Comparison of ENCODE assay signal across 16 cellular contexts in the genomic region with DNA sequence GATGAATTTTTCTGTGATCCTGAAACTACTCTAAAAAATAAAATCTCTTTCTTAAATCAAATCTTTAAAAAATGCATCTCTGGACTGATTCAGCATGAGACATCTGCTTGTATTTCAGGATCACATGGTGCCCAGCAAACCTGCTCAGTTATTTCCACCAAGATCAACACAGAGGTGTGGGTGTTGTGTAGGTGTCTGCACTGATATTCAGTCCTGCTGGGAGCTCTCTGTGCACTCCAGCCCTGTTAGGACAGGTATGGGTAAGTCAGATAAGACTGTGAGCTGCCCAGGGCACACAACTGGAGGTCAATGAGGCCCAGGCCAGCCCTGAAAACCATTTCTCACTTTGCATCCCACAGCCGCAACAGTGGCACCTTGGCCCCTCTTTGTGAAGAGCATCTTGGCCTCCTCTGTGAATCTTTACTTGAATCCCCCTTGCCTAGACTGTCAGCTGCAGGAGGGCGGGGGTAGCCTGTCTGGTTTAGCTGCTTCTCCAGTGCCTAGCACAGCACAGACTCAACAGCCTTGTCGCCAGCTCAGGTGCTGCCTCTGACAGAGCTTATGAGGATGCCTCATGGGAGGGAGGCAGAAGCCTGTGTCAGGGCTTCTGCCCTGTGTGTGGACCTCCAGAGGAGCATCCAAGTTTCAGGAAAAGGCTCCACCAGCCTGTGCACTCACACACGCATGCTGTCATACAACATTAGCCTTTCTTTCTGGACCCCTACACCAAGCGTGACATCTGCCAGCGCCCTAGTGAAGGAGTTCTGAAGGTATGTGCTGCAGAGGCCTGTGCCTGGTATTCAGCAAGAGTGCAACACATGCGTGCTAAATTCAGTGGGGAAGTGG.
DNase-seq lines count a peak whose midpoint lies in the region; ATAC-seq and TF ChIP-seq lines count a peak whose summit lies in the region.
"Had no signal": no experiment of that assay in that cellular context is flagged by ENCODE, and none has a peak within 500 bp of the region (broad histone marks: within the 10 kb centered on the region; RNA-seq: fewer than 3 reads in every experiment).

No MANE protein-coding gene starts in this region.

- peaks cover 5% of the 10 kb centered on the region for H3K36me3 ChIP-seq in A673 (ENCODE audit: insufficient read depth, low read length, poor library complexity, severe bottlenecking)

- peaks cover 0 to 3% (median 0%) of the 10 kb centered on the region in 3 experiments; a peak in 4 of 7 replicates for H3K36me3 Mint-ChIP-seq in H9 (ENCODE audit: insufficient read depth in 1 of 3, low read depth in 3 of 3)
- no peaks in the 10 kb centered on the region for H3K36me3 Mint-ChIP-seq in stimulated activated effector memory CD8-positive, alpha-beta T cell treated with anti-CD3 and anti-CD28 coated beads, Interleukin-12 subunit alpha, Interleukin-12 subunit beta, amount 100 ng/mL, for 72 hours

- TF ChIP-seq CTCF in A673 (conservative IDR thresholded peaks at IDR 0.05; ENCODE audit: low read depth, low read length) (no peak), H9 (conservative IDR thresholded peaks at IDR 0.05) (no peak), epithelial cell of esophagus (IDR thresholded peaks at IDR 0.05; ENCODE audit: insufficient read depth, low read depth, low read length, missing control alignments) (no peak)

- CTCF ChIA-PET in A673 (lab: Charles Lee) = no interaction called here

- DNase-seq in A673 (ENCODE audit: low spot score) (no peak), H9 (peak; percentile 13), epithelial cell of esophagus (ENCODE audit: low read depth) (peak; percentile 21), AML-193 (lab: John Stamatoyannopoulos, UW) (no peak), HT-29 (ENCODE audit: low spot score) (no peak), GF-D8 (lab: John Stamatoyannopoulos, UW) (no peak)
- DNase-seq in stimulated activated effector memory CD8-positive, alpha-beta T cell treated with anti-CD3 and anti-CD28 coated beads, Interleukin-12 subunit alpha, Interleukin-12 subunit beta, amount 100 ng/mL, for 72 hours (ENCODE audit: low spot score in 2 of 2) = no peak
- DNase-seq: EL, IMR-90, Kasumi-1, NCI-H1105 treated with DMSO at 0.1 percent for 48 hours, NCI-H1930, NCI-H2171, NCI-H446 treated with DMSO at 0.1 percent for 48 hours, NCI-H748 treated with DMSO at 0.1 percent for 48 hours, PC-9 had no signal

- no peak overlapping the region for H2BK12ac ChIP-seq in H9 (ENCODE audit: insufficient read length, low read depth, low read length)

- H3K9ac ChIP-seq in H9 (ENCODE audit: extremely low read depth, insufficient read length, low read length) = no peak overlapping the region

- H2BK120ac ChIP-seq in H9 (ENCODE audit: low read depth, low read length, poor library complexity, severe bottlenecking) = no peak overlapping the region

- no peak overlapping the region for H3K56ac ChIP-seq in H9 (ENCODE audit: insufficient read length, low read depth, low read length)

- H3T11ph ChIP-seq in H9 (ENCODE audit: low read length) = no peak overlapping the region

- no peaks in the 10 kb centered on the region for H3K23me2 ChIP-seq in H9 (ENCODE audit: insufficient read length, low read depth, low read length, poor library complexity, severe bottlenecking)

- no peak overlapping the region for H2BK15ac ChIP-seq in H9 (ENCODE audit: low read depth, low read length)

- H3K4me3 ChIP-seq in A673 (ENCODE audit: low read depth, low read length, poor library complexity, severe bottlenecking) (no peak overlapping the region), epithelial cell of esophagus (ENCODE audit: low read length) (no peak overlapping the region)
- H3K4me3 ChIP-seq: PC-9 had no signal

- H3K27ac ChIP-seq in A673 (ENCODE audit: low read depth, low read length, poor library complexity, severe bottlenecking) (peak overlapping the region; percentile 93), H9 (ENCODE audit: insufficient read length, low read depth, low read length) (no peak overlapping the region)
- H3K27ac ChIP-seq: PC-9 had no signal

- ATAC-seq in stimulated activated effector memory CD8-positive, alpha-beta T cell treated with anti-CD3 and anti-CD28 coated beads, Interleukin-12 subunit alpha, Interleukin-12 subunit beta, amount 100 ng/mL, for 72 hours = peak; percentile 31

- H3K27me3 Mint-ChIP-seq in H9 (ENCODE audit: low read depth) = peaks cover 6% of the 10 kb centered on the region

- H4K8ac ChIP-seq in H9 (replicated peaks; ENCODE audit: insufficient read length, low read depth, low read length) = no peak overlapping the region

- no peak overlapping the region for H3K27ac Mint-ChIP-seq in H9
- no peak overlapping the region for H3K27ac Mint-ChIP-seq in stimulated activated effector memory CD8-positive, alpha-beta T cell treated with anti-CD3 and anti-CD28 coated beads, Interleukin-12 subunit alpha, Interleukin-12 subunit beta, amount 100 ng/mL, for 72 hours

- no peaks in the 10 kb centered on the region for H4K20me1 ChIP-seq in H9 (ENCODE audit: control insufficient read depth, insufficient read depth, insufficient read length)

- intact Hi-C loops in A673 (cut with micrococcal nuclease; ENCODE audit: unreplicated experiment) = no loop called here

- no peak overlapping the region for H3K4me2 ChIP-seq in H9 (ENCODE audit: insufficient read depth, insufficient read length, low read length)
- H3K4me2 ChIP-seq: PC-9 had no signal

- H3K4ac ChIP-seq in H9 (ENCODE audit: low read depth, low read length) = no peak overlapping the region

- no peak overlapping the region for H2AK5ac ChIP-seq in H9 (ENCODE audit: insufficient read length, low read length)

- H2BK5ac ChIP-seq in H9 (ENCODE audit: insufficient read length, low read length) = no peak overlapping the region

- no peak overlapping the region for H3K18ac ChIP-seq in H9 (ENCODE audit: insufficient read length, low read depth, low read length)

- peaks cover 27% of the 10 kb centered on the region for H3K9me3 ChIP-seq in A673 (ENCODE audit: low read depth, low read length, poor library complexity, severe bottlenecking)
- H3K9me3 ChIP-seq in H9 (ENCODE audit: control insufficient read depth, low read depth, low read length) = no peaks in the 10 kb centered on the region

- no peaks in the 10 kb centered on the region; a peak in 1 of 4 replicates for H3K4me1 Mint-ChIP-seq in H9
- peaks cover 4% of the 10 kb centered on the region for H3K4me1 Mint-ChIP-seq in stimulated activated effector memory CD8-positive, alpha-beta T cell treated with anti-CD3 and anti-CD28 coated beads, Interleukin-12 subunit alpha, Interleukin-12 subunit beta, amount 100 ng/mL, for 72 hours

- H3K4me3 Mint-ChIP-seq in H9 = no peak overlapping the region
- no peak overlapping the region for H3K4me3 Mint-ChIP-seq in stimulated activated effector memory CD8-positive, alpha-beta T cell treated with anti-CD3 and anti-CD28 coated beads, Interleukin-12 subunit alpha, Interleukin-12 subunit beta, amount 100 ng/mL, for 72 hours

- H3K23ac ChIP-seq in H9 (ENCODE audit: insufficient read length, low read depth, low read length) = no peak overlapping the region

- H3K9me3 Mint-ChIP-seq in H9 = peaks cover 10 to 14% of the 10 kb centered on the region in 2 experiments
- no peaks in the 10 kb centered on the region for H3K9me3 Mint-ChIP-seq in stimulated activated effector memory CD8-positive, alpha-beta T cell treated with anti-CD3 and anti-CD28 coated beads, Interleukin-12 subunit alpha, Interleukin-12 subunit beta, amount 100 ng/mL, for 72 hours

- POLR2A ChIA-PET in A673 (lab: Charles Lee; ENCODE audit: low non-redundant PET) = no interaction called here

- peaks cover 10% of the 10 kb centered on the region for H3K4me1 ChIP-seq in A673 (ENCODE audit: insufficient read depth, low read length, poor library complexity, severe bottlenecking)
- H3K4me1 ChIP-seq in H9 (ENCODE audit: insufficient read depth, low read length) = no peaks in the 10 kb centered on the region

- H4K5ac ChIP-seq in H9 (ENCODE audit: insufficient read length, low read depth, low read length) = no peak overlapping the region

- no peaks in the 10 kb centered on the region for H3K79me1 ChIP-seq in H9 (ENCODE audit: insufficient read depth, low read depth, low read length, poor library complexity, severe bottlenecking)

- H3K27me3 ChIP-seq in A673 (replicated peaks; ENCODE audit: insufficient read depth, low read depth, low read length, poor library complexity) (no peaks in the 10 kb centered on the region), H9 (ENCODE audit: insufficient read depth, low read length) (no peaks in the 10 kb centered on the region; the same call in 1 of the 2 replicates)

- no peak overlapping the region for H2BK20ac ChIP-seq in H9 (ENCODE audit: low read depth, low read length, poor library complexity, severe bottlenecking)

- no TSS peak for BruUV-seq in A673 (replicated peaks; lab: Mats Ljungman, UMichigan)

- H3K79me2 ChIP-seq in H9 (ENCODE audit: insufficient read depth, low read length) = no peaks in the 10 kb centered on the region

- H4K91ac ChIP-seq in H9 (ENCODE audit: insufficient read length, low read depth, low read length) = no peak overlapping the region

- WGBS in H9 (ENCODE audit: extremely low coverage, insufficient read length, low lambda C conversion rate) = no CpG with 5 or more reads among the region's 7 CpGs

- no peak overlapping the region; the same call in 1 of the 2 replicates for H3K14ac ChIP-seq in H9 (ENCODE audit: insufficient read depth, low read length)

- H2AFZ ChIP-seq in H9 (ENCODE audit: low read length) = no peak overlapping the region
- H2AFZ ChIP-seq: PC-9 had no signal

Comparison
In these comparisons a context has a peak if more than half of its experiments do, and no peak if none do; other contexts are left out.
1. DNase-seq: peak in H9 (single experiment) and epithelial cell of esophagus (single experiment); none in A673 (single experiment), stimulated activated effector memory CD8-positive, alpha-beta T cell treated with anti-CD3 and anti-CD28 coated beads, Interleukin-12 subunit alpha, Interleukin-12 subunit beta, amount 100 ng/mL, for 72 hours (0 of 2), AML-193 (0 of 2), HT-29 (single experiment) and GF-D8 (single experiment).